ENCODE assay signal across 22 cellular contexts in the genomic region with DNA sequence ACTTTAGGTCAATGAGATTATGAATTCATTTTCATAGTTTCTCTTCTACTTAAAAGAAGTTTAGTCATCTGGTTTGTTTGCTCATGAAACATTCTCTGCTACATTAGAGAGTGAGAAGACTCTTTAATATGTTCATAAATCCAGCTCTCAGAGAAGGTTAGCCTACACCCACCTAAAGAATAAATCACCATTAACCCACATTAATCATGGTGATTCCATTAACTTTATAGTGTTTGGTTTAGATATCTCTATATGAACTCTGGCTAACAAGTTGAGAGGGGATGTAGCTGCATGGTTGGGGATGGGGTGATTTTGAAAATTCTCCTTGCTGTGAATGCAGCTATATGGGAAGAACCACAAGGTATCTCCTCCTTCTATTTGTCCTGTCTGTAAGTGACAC. TPM values are rescaled to one million over a fixed set of nuclear protein-coding genes. Genes with fewer than 3 reads are reported as not detected.
A peak's percentile ranks its signal among the peaks of the same experiment; 100 is the strongest.
DNase-seq lines count a peak whose midpoint lies in the region; ATAC-seq and TF ChIP-seq lines count a peak whose summit lies in the region.
"Had no signal": no experiment of that assay in that cellular context is flagged by ENCODE, and none has a peak within 500 bp of the region (broad histone marks: within the 10 kb centered on the region; RNA-seq: fewer than 3 reads in every experiment).

No MANE protein-coding gene starts in this region.

- H3K4me3 ChIP-seq in A673 (ENCODE audit: low read depth, low read length, poor library complexity, severe bottlenecking): no peak overlapping the region
- H3K4me3 ChIP-seq in psoas muscle: peak overlapping the region; percentile 4
- H3K4me3 ChIP-seq: MG63 had no signal

- no TSS peak for BruUV-seq in A673 (replicated peaks; lab: Mats Ljungman, UMichigan)

- TF ChIP-seq CTCF in A673 (conservative IDR thresholded peaks at IDR 0.05; ENCODE audit: low read depth, low read length) (no peak), psoas muscle (IDR thresholded peaks at IDR 0.05) (no peak), GM13976 (IDR thresholded peaks at IDR 0.05; ENCODE audit: borderline replicate concordance, control extremely low read depth, extremely low read depth, insufficient read depth, missing control alignments) (no peak)

- no peak for ATAC-seq in psoas muscle
- ATAC-seq: stimulated activated naive B cell treated with anti-CD40 and anti-IgM and Interleukin-4, amounts not matched to agents 10 μg/mL and 1 μg/mL and 100 μg/mL, for 72 hours had no signal

- H3K27me3 ChIP-seq in A673 (replicated peaks; ENCODE audit: insufficient read depth, low read depth, low read length, poor library complexity) (no peaks in the 10 kb centered on the region), psoas muscle (ENCODE audit: insufficient read depth in 3 of 3, low read length in 2 of 3) (no peaks in the 10 kb centered on the region)
- H3K27me3 ChIP-seq: MG63 had no signal

- H3K27ac ChIP-seq in A673 (ENCODE audit: low read depth, low read length, poor library complexity, severe bottlenecking) (peak overlapping the region; percentile 80), psoas muscle (peak overlapping the region; percentile 67)

- in situ Hi-C loops in GM13976 (cut with MboI; ENCODE audit: low sequenced_read_pairs, unreplicated experiment): no loop called here

- H3K36me3 ChIP-seq in A673 (ENCODE audit: insufficient read depth, low read length, poor library complexity, severe bottlenecking): no peaks in the 10 kb centered on the region
- H3K36me3 ChIP-seq in psoas muscle (ENCODE audit: insufficient read depth in 1 of 2, low read depth in 1 of 2): peaks cover 0 to 5% of the 10 kb centered on the region in 2 donors

- POLR2A ChIA-PET in A673 (lab: Charles Lee; ENCODE audit: low non-redundant PET): no interaction called here

- no peak for DNase-seq in A673 (ENCODE audit: low spot score)
- peak; percentile 14 for DNase-seq in NCI-H69 (lab: John Stamatoyannopoulos, UW)
- peak; percentile 29 for DNase-seq in iris pigment epithelial cell (ENCODE audit: low read depth)
- no peak for DNase-seq in psoas muscle
- no peak for DNase-seq in COLO829 (ENCODE audit: low spot score)
- no peak for DNase-seq in nucleus accumbens (lab: John Stamatoyannopoulos, UW)
- DNase-seq in GM13976 (ENCODE audit: low spot score): no peak
- no peak for DNase-seq in NCI-H2029 (lab: John Stamatoyannopoulos, UW)
- DNase-seq: activated CD4-positive, alpha-beta memory T cell treated with anti-CD3 and anti-CD28 coated beads, Interleukin-2, amount 10 ng/mL, durations not matched to agents 7 days and 5 days; activated naive CD8-positive, alpha-beta T cell treated with anti-CD3 and anti-CD28 coated beads, Interleukin-2, amount 10 ng/mL, durations not matched to agents 7 days and 5 days; caudate nucleus; CD4-positive, alpha-beta T cell; DMS79; effector CD4-positive, alpha-beta T cell; hippocampal formation; MG63; NCI-H187; NCI-H446 treated with DMSO at 0.1 percent for 48 hours; SHP77; stimulated activated CD4-positive, alpha-beta T cell treated with anti-CD3 and anti-CD28 coated beads, Interleukin-12 subunit alpha, Interleukin-12 subunit beta, amount 100 ng/mL, for 4 hours; stimulated activated naive B cell treated with anti-CD40 and anti-IgM and Interleukin-4, amounts not matched to agents 10 μg/mL and 1 μg/mL and 100 μg/mL, for 72 hours had no signal

- CTCF ChIA-PET in A673 (lab: Charles Lee): no interaction called here

- intact Hi-C loops in A673 (cut with micrococcal nuclease; ENCODE audit: unreplicated experiment): no loop called here
- intact Hi-C loops in psoas muscle (cut with DNase I): no loop called here

- H3K4me1 ChIP-seq in A673 (ENCODE audit: insufficient read depth, low read length, poor library complexity, severe bottlenecking): peaks cover 77% of the 10 kb centered on the region
- H3K4me1 ChIP-seq in psoas muscle: peaks cover 47% of the 10 kb centered on the region

- no peaks in the 10 kb centered on the region for H3K9me3 ChIP-seq in A673 (ENCODE audit: low read depth, low read length, poor library complexity, severe bottlenecking)
- H3K9me3 ChIP-seq in psoas muscle: no peaks in the 10 kb centered on the region
- H3K9me3 ChIP-seq: MG63 had no signal

RNA-seq across cellular contexts. Expression of a gene that starts 10.7 kb away (rescaled TPM):
- total RNA-seq in A673 (2021) (33.6 and 36.3 TPM in 2 replicates), psoas muscle (10 to 100 TPM; 24.1 to 84.6 (median 45.4) TPM)
- polyA plus RNA-seq in psoas muscle: 10 to 100 TPM; 15.0 to 96.0 (median 15.5) TPM
- total RNA-seq: activated CD4-positive, alpha-beta memory T cell treated with anti-CD3 and anti-CD28 coated beads, Interleukin-2, amount 10 ng/mL, durations not matched to agents 7 days and 5 days; T-helper 1 cell treated with Interleukin-12 subunit alpha and Interleukin-12 subunit beta and Interleukin-4 antibody, amounts not matched to agents 30 ng/mL and 1 ng/mL, for 36 hours had no signal

Comparison
In these comparisons a context has a peak if more than half of its experiments do, and no peak if none do; other contexts are left out.
1. DNase-seq: peak in NCI-H69 (single experiment) and iris pigment epithelial cell (single experiment); none in A673 (single experiment), psoas muscle (0 of 2), COLO829 (single experiment), nucleus accumbens (0 of 56), GM13976 (single experiment) and NCI-H2029 (single experiment).